2 cellular contexts compared by ENCODE assay signal in genomic region chr2:207330912-207331311, GRCh38.
TF ChIP-seq lines count a peak whose summit lies in the region.

No MANE protein-coding gene starts in this region.

TF ChIP-seq in A549, 52 proteins besides CTCF, POLR2A, EP300 and RAD21 (continued from another document and continues in another):
- no peak for TF ChIP-seq POLR2AphosphoS2 (conservative IDR thresholded peaks at IDR 0.05; ENCODE audit: low read length)
- peak; percentile 90 for TF ChIP-seq JUNB (IDR thresholded peaks at IDR 0.05)
- peak; percentile 86 to 95 for TF ChIP-seq CEBPB (IDR thresholded peaks at IDR 0.05)
- no peak for TF ChIP-seq PBX3 (IDR thresholded peaks at IDR 0.05)
- no peak for TF ChIP-seq ESRRA (IDR thresholded peaks at IDR 0.05; ENCODE audit: borderline replicate concordance, low read length)
- 0 out of 2 replicates have a peak, but pooled peaks have one; percentile 40 for TF ChIP-seq MYC (IDR thresholded peaks at IDR 0.05; ENCODE audit: borderline replicate concordance, low read length)
- TF ChIP-seq MAX (IDR thresholded peaks at IDR 0.05): peak; percentile 82
- no peak for TF ChIP-seq RFX5 (IDR thresholded peaks at IDR 0.05)
- TF ChIP-seq HDAC2 (IDR thresholded peaks at IDR 0.05): no peak
- TF ChIP-seq EHMT2 (IDR thresholded peaks at IDR 0.05; ENCODE audit: low read depth): no peak
- no peak for TF ChIP-seq MAFK (IDR thresholded peaks at IDR 0.05; ENCODE audit: partially characterized antibody)
- peak; percentile 93 for TF ChIP-seq FOSL2 (IDR thresholded peaks at IDR 0.05)
- TF ChIP-seq FOSL2 (CRISPR knock-in tag; IDR thresholded peaks at IDR 0.05): peak; percentile 95
- no peak for TF ChIP-seq TFCP2L1 (CRISPR knock-in tag; IDR thresholded peaks at IDR 0.05)
- no peak for TF ChIP-seq SREBF2 (IDR thresholded peaks at IDR 0.05)
- no peak for TF ChIP-seq HOXA7 (CRISPR knock-in tag; IDR thresholded peaks at IDR 0.05)
- TF ChIP-seq HEYL (CRISPR knock-in tag; IDR thresholded peaks at IDR 0.05): no peak
- TF ChIP-seq NPAS2 (CRISPR knock-in tag; IDR thresholded peaks at IDR 0.05; ENCODE audit: borderline replicate concordance): no peak
- TF ChIP-seq BHLHE40 (IDR thresholded peaks at IDR 0.05; ENCODE audit: low read depth, low read length): no peak
- no peak for TF ChIP-seq RNF2 (IDR thresholded peaks at IDR 0.05; ENCODE audit: borderline replicate concordance, low read depth)
- TF ChIP-seq ELK1 (IDR thresholded peaks at IDR 0.05; ENCODE audit: low read depth, low read length): no peak
- no peak for TF ChIP-seq NR3C1 (IDR thresholded peaks at IDR 0.05)
- TF ChIP-seq KDM1A (IDR thresholded peaks at IDR 0.05; ENCODE audit: low read depth): no peak
- TF ChIP-seq CBX8 (IDR thresholded peaks at IDR 0.05): no peak
- TF ChIP-seq HMGXB4 (CRISPR knock-in tag; IDR thresholded peaks at IDR 0.05; ENCODE audit: borderline replicate concordance): no peak
- peak; percentile 40; the same call in 1 of the 2 replicates for TF ChIP-seq HES2 (IDR thresholded peaks at IDR 0.05)
- TF ChIP-seq CHD4 (IDR thresholded peaks at IDR 0.05; ENCODE audit: borderline replicate concordance): no peak
- no peak for TF ChIP-seq KDM5A (IDR thresholded peaks at IDR 0.05)
- TF ChIP-seq EHF (CRISPR knock-in tag; IDR thresholded peaks at IDR 0.05): no peak
- TF ChIP-seq JUN (IDR thresholded peaks at IDR 0.05): peak; percentile 69 to 83; a peak in 3 of 5 replicates
- TF ChIP-seq TP53 (CRISPR knock-in tag; IDR thresholded peaks at IDR 0.05): no peak
- TF ChIP-seq RARB (CRISPR knock-in tag; IDR thresholded peaks at IDR 0.05): no peak
- no peak for TF ChIP-seq ZFP36 (IDR thresholded peaks at IDR 0.05; ENCODE audit: borderline replicate concordance, partially characterized antibody)
- TF ChIP-seq FOXS1 (CRISPR knock-in tag; IDR thresholded peaks at IDR 0.05): no peak
- TF ChIP-seq USF2 (IDR thresholded peaks at IDR 0.05): peak; percentile 17; the same call in 1 of the 2 replicates
- no peak for TF ChIP-seq ZSCAN20 (CRISPR knock-in tag; IDR thresholded peaks at IDR 0.05)
- no peak for TF ChIP-seq RCOR1 (IDR thresholded peaks at IDR 0.05; ENCODE audit: low read depth, low read length)
- no peak for TF ChIP-seq ZC3H11A (IDR thresholded peaks at IDR 0.05)

TF ChIP-seq in SK-N-SH, 30 proteins besides CTCF, POLR2A, EP300 and RAD21 (continued from another document):
- peak; percentile 74 for TF ChIP-seq PBX3 (IDR thresholded peaks at IDR 0.05)
- TF ChIP-seq NFIC (IDR thresholded peaks at IDR 0.05; ENCODE audit: borderline replicate concordance): peak; percentile 77; the same call in 1 of the 2 replicates
- peak; percentile 90 for TF ChIP-seq MAX (IDR thresholded peaks at IDR 0.05; ENCODE audit: low read depth)
- no peak for TF ChIP-seq MEF2A (IDR thresholded peaks at IDR 0.05; ENCODE audit: borderline replicate concordance, low read depth)
- TF ChIP-seq SIN3A (IDR thresholded peaks at IDR 0.05; ENCODE audit: borderline replicate concordance, low read depth, low read length): no peak
- TF ChIP-seq USF2 (IDR thresholded peaks at IDR 0.05; ENCODE audit: borderline replicate concordance, low read depth, low read length): no peak
- peak; percentile 78 for TF ChIP-seq TCF12 (IDR thresholded peaks at IDR 0.05)
- no peak for TF ChIP-seq FOXJ3 (CRISPR knock-in tag; IDR thresholded peaks at IDR 0.05)
- TF ChIP-seq RXRA (IDR thresholded peaks at IDR 0.05; ENCODE audit: borderline replicate concordance, low read depth): no peak
- TF ChIP-seq GABPA (IDR thresholded peaks at IDR 0.05; ENCODE audit: low read depth): no peak
- TF ChIP-seq TEAD4 (IDR thresholded peaks at IDR 0.05; ENCODE audit: borderline replicate concordance, insufficient read depth): no peak
- TF ChIP-seq MXI1 (IDR thresholded peaks at IDR 0.05; ENCODE audit: low read depth, low read length): peak; percentile 19; the same call in 1 of the 2 replicates
- no peak for TF ChIP-seq NRF1 (IDR thresholded peaks at IDR 0.05; ENCODE audit: low read depth, low read length)
- peak; percentile 82; the same call in 1 of the 2 replicates for TF ChIP-seq FOSL2 (IDR thresholded peaks at IDR 0.05; ENCODE audit: borderline replicate concordance, low read depth)
- no peak for TF ChIP-seq YY1 (IDR thresholded peaks at IDR 0.05; ENCODE audit: low read depth)
- no peak for TF ChIP-seq RCOR1 (IDR thresholded peaks at IDR 0.05; ENCODE audit: low read length)
- no peak for TF ChIP-seq EZH2phosphoT487 (IDR thresholded peaks at IDR 0.05; ENCODE audit: borderline replicate concordance, low read depth)
- TF ChIP-seq GATA2 (CRISPR knock-in tag; IDR thresholded peaks at IDR 0.05): peak; percentile 53; the same call in 1 of the 2 replicates
- no peak for TF ChIP-seq CHD2 (IDR thresholded peaks at IDR 0.05; ENCODE audit: low read length, partially characterized antibody)
- TF ChIP-seq POLR2AphosphoS5 (IDR thresholded peaks at IDR 0.05; ENCODE audit: low read depth, low read length): peak; percentile 60; the same call in 1 of the 2 replicates
